In genomic region chr1:25031601-25031965, GRCh38 we compare ENCODE assay signal across 9 cellular contexts.
DNase-seq lines count a peak whose midpoint lies in the region; ATAC-seq and TF ChIP-seq lines count a peak whose summit lies in the region.
"Had no signal": no experiment of that assay in that cellular context is flagged by ENCODE, and none has a peak within 500 bp of the region (broad histone marks: within the 10 kb centered on the region; RNA-seq: fewer than 3 reads in every experiment).

No MANE protein-coding gene starts in this region.

- H4K20me1 ChIP-seq in smooth muscle cell (ENCODE audit: low read depth): no peaks in the 10 kb centered on the region

- H3K36me3 ChIP-seq in smooth muscle cell (ENCODE audit: low read depth): no peaks in the 10 kb centered on the region
- no peaks in the 10 kb centered on the region for H3K36me3 ChIP-seq in ovary
- H3K36me3 ChIP-seq: neutrophil had no signal

- intact Hi-C loops in ovary (cut with DNase I): no loop called here

- no peaks in the 10 kb centered on the region for H3F3A ChIP-seq in smooth muscle cell (ENCODE audit: low read depth)

- DNase-seq in activated CD8-positive, alpha-beta memory T cell treated with anti-CD3 and anti-CD28 coated beads, Interleukin-2, amount 50 U/mL, for 48 hours: peak; percentile 81
- peak in 3 of 4 experiments; percentile 34 to 70 (median 47) for DNase-seq in stimulated activated CD4-positive, alpha-beta T cell treated with anti-CD3 and anti-CD28 coated beads, Interleukin-1b, Interleukin-23, amount 100 ng/mL, for 24 hours (ENCODE audit: low read depth in 4 of 4, low spot score in 1 of 4)
- no peak for DNase-seq in smooth muscle cell (lab: John Stamatoyannopoulos, UW; ENCODE audit: unreplicated experiment)
- DNase-seq in NCI-H1694 treated with DMSO at 0.1 percent for 48 hours (lab: John Stamatoyannopoulos, UW): no peak
- no peak for DNase-seq in ovary

- no peaks in the 10 kb centered on the region for H3K9me3 ChIP-seq in smooth muscle cell (replicated peaks; ENCODE audit: low read depth)
- no peaks in the 10 kb centered on the region for H3K9me3 ChIP-seq in ovary
- H3K9me3 ChIP-seq: neutrophil had no signal

- H3K27me3 ChIP-seq in smooth muscle cell (ENCODE audit: low read depth): no peaks in the 10 kb centered on the region
- no peaks in the 10 kb centered on the region for H3K27me3 ChIP-seq in ovary

- no peak for TF ChIP-seq POLR2A in ovary (IDR thresholded peaks at IDR 0.05)

- H3K27ac ChIP-seq in smooth muscle cell (ENCODE audit: low read depth) (no peak overlapping the region), ovary (no peak overlapping the region)
- H3K27ac ChIP-seq: neutrophil had no signal

- no peak overlapping the region for H3K4me2 ChIP-seq in smooth muscle cell

- no peak for TF ChIP-seq EP300 in ovary (IDR thresholded peaks at IDR 0.05)

- ATAC-seq in GM18909 (IDR thresholded peaks at IDR 0.05; ENCODE audit: poor library complexity, unreplicated experiment): peak; percentile 16
- ATAC-seq in HG03159 (IDR thresholded peaks at IDR 0.05; ENCODE audit: unreplicated experiment): peak; percentile 3
- no peak for ATAC-seq in HG02884 (IDR thresholded peaks at IDR 0.05; ENCODE audit: unreplicated experiment)

- TF ChIP-seq CTCF in smooth muscle cell (IDR thresholded peaks at IDR 0.05; ENCODE audit: borderline replicate concordance, insufficient read depth, poor library complexity, severe bottlenecking): no peak
- no peak for TF ChIP-seq CTCF in ovary (IDR thresholded peaks at IDR 0.05)

- H3K79me2 ChIP-seq in smooth muscle cell (ENCODE audit: low read depth): no peaks in the 10 kb centered on the region

- WGBS in smooth muscle cell (ENCODE audit: low lambda C conversion rate): 70% methylated on average over 8 of the region's 8 CpGs
- 55 to 66% (median 55%) methylated on average over 8 of the region's 8 CpGs for WGBS in ovary, 3 donors

- H3K4me1 ChIP-seq in smooth muscle cell (ENCODE audit: low read depth) (no peaks in the 10 kb centered on the region), ovary (ENCODE audit: insufficient read depth) (no peaks in the 10 kb centered on the region)

- no peak overlapping the region for H3K9ac ChIP-seq in smooth muscle cell (ENCODE audit: low read depth)

- H3K4me3 ChIP-seq in smooth muscle cell (no peak overlapping the region), ovary (no peak overlapping the region)

- H2AFZ ChIP-seq in smooth muscle cell (ENCODE audit: low read depth): no peak overlapping the region

Comparison
In these comparisons a context has a peak if more than half of its experiments do, and no peak if none do; other contexts are left out.
1. DNase-seq: peak in activated CD8-positive, alpha-beta memory T cell treated with anti-CD3 and anti-CD28 coated beads, Interleukin-2, amount 50 U/mL, for 48 hours (single experiment) and stimulated activated CD4-positive, alpha-beta T cell treated with anti-CD3 and anti-CD28 coated beads, Interleukin-1b, Interleukin-23, amount 100 ng/mL, for 24 hours (3 of 4); none in smooth muscle cell (single experiment), NCI-H1694 treated with DMSO at 0.1 percent for 48 hours (single experiment) and ovary (0 of 5).